ENCODE assay signal across 8 cellular contexts in genomic region chr19:40284251-40284500, GRCh38. TPM values are rescaled to one million over a fixed set of nuclear protein-coding genes. Genes with fewer than 3 reads are reported as not detected.
A peak's percentile ranks its signal among the peaks of the same experiment; 100 is the strongest.
DNase-seq lines count a peak whose midpoint lies in the region; ATAC-seq and TF ChIP-seq lines count a peak whose summit lies in the region.

No MANE protein-coding gene starts in this region.

- H3K27ac ChIP-seq in cingulate gyrus (ENCODE audit: low read depth, low read length) = peak overlapping the region; percentile 90

- H3K9me3 Mint-ChIP-seq in naive B cell = no peaks in the 10 kb centered on the region

- CTCF ChIA-PET in AG04449 (lab: Yijun Ruan, JAX) = interaction anchor here (3.7 kb wide), 1 partner anchor 21 kb away, joined by 18 read pairs; no protein-coding TSS in a partner anchor

- H3K27me3 Mint-ChIP-seq in naive B cell = no peaks in the 10 kb centered on the region

- H3K27ac Mint-ChIP-seq in naive B cell = peak overlapping the region; percentile 98 to 100 (median 100)

- no peak for ATAC-seq in naive B cell (ENCODE audit: low read depth in 2 of 2)
- ATAC-seq in HG03342 (IDR thresholded peaks at IDR 0.05; ENCODE audit: unreplicated experiment) = no peak
- ATAC-seq in GM18511 (IDR thresholded peaks at IDR 0.05; ENCODE audit: unreplicated experiment) = no peak

- H3K4me3 ChIP-seq in AG04449 (ENCODE audit: low read depth, low read length) = peak overlapping the region; percentile 85
- H3K4me3 ChIP-seq in Jurkat, Clone E6-1 (ENCODE audit: low read length) = peak overlapping the region; percentile 92

- H3K4me3 Mint-ChIP-seq in naive B cell = peak overlapping the region; percentile 78 to 99 (median 97)

- H3K36me3 Mint-ChIP-seq in naive B cell = no peaks in the 10 kb centered on the region

- no peak for DNase-seq in AG04449 (ENCODE audit: low read depth, low spot score)
- DNase-seq in Jurkat, Clone E6-1 (ENCODE audit: low read depth, low spot score) = no peak
- DNase-seq in naive B cell = no peak
- DNase-seq in KG1 (lab: John Stamatoyannopoulos, UW) = no peak
- no peak for DNase-seq in iPS-NIHi11 (ENCODE audit: low spot score)

- H3K4me1 Mint-ChIP-seq in naive B cell = peaks cover 44 to 70% (median 68%) of the 10 kb centered on the region in 3 donors

- no peak for TF ChIP-seq CTCF in AG04449 (IDR thresholded peaks at IDR 0.05; ENCODE audit: insufficient read depth, low read length, missing control alignments)

- POLR2A ChIA-PET in AG04449 (lab: Yijun Ruan, JAX) = no interaction called here

RNA-seq across cellular contexts. Expression of gene AKT2, which starts 1.0 kb away (rescaled TPM):
- polyA plus RNA-seq in Jurkat, Clone E6-1 (2012; ENCODE audit: insufficient read depth, insufficient read length) = 102 TPM
- polyA plus RNA-seq in naive B cell (ENCODE audit: low read depth in 6 of 6) = 10 to 100 TPM; 24.2 to 34.3 (median 30.8) TPM

RNA-seq across cellular contexts. Expression of gene CCNP, which starts 57.7 kb away (rescaled TPM):
- polyA plus RNA-seq in Jurkat, Clone E6-1 (2012; ENCODE audit: insufficient read depth, insufficient read length) = not detected
- not detected for polyA plus RNA-seq in naive B cell (ENCODE audit: low read depth in 6 of 6)
